In the genomic region with DNA sequence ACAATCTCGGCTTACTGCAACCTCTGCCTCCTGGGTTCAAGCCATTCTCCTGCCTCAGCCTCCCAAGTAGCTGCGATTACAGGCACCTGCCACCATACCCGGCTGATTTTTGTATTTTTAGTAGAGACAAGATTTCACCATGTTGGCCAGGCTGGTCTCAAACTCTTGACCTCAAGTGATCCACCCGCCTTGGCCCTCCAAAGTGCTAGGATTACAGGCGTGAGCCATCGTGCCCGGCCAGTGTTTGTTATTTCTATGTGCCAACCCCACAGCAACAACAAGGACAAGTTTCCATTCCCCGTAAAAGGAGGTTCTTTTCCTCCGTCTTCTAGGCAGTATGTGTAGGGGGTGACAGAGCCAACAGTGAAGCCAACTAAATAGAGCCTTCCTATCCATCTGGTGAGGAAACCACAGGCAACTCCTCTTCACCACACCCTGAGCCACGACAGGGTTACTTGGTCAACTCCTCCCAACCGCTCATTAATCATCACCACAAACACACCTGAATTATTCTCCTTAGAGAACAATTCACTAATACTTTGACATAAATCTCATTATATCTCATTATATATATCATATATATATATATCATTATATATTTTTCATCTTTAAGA, we compare ENCODE assay signal across 11 cellular contexts. TPM values are rescaled to one million over a fixed set of nuclear protein-coding genes. Genes with fewer than 3 reads are reported as not detected.
DNase-seq lines count a peak whose midpoint lies in the region; ATAC-seq and TF ChIP-seq lines count a peak whose summit lies in the region.
"Had no signal": no experiment of that assay in that cellular context is flagged by ENCODE, and none has a peak within 500 bp of the region (broad histone marks: within the 10 kb centered on the region; RNA-seq: fewer than 3 reads in every experiment).

No MANE protein-coding gene starts in this region.

- CTCF ChIA-PET in activated CD4-positive, alpha-beta T cell treated with anti-CD3 and anti-CD28 coated beads for 36 hours (lab: Charles Lee) = interaction anchor here (2.8 kb wide), 1 partner anchor 12 kb away, joined by 8 read pairs; no protein-coding TSS in a partner anchor
- CTCF ChIA-PET in A673 (lab: Charles Lee) = no interaction called here

- peak; percentile 46 for DNase-seq in activated CD4-positive, alpha-beta T cell treated with anti-CD3 and anti-CD28 coated beads for 36 hours
- DNase-seq in activated CD4-positive, alpha-beta T cell treated with anti-CD3 and anti-CD28 coated beads for 1 hour = no peak
- peak; percentile 14 for DNase-seq in T-helper 22 cell (ENCODE audit: low read depth)
- DNase-seq in activated naive CD8-positive, alpha-beta T cell treated with anti-CD3 and anti-CD28 coated beads, Interleukin-2, amount 50 U/mL, for 24 hours = no peak
- DNase-seq in caudate nucleus (lab: John Stamatoyannopoulos, UW) = no peak
- no peak for DNase-seq in A673 (ENCODE audit: low spot score)
- DNase-seq: 8988T, MG63, NCI-H524 treated with DMSO at 0.1 percent for 48 hours had no signal

- H3K36me3 ChIP-seq in skeletal muscle tissue (ENCODE audit: control insufficient read depth in 3 of 3, insufficient read depth in 3 of 3, low read length in 3 of 3) (no peaks in the 10 kb centered on the region), A673 (ENCODE audit: insufficient read depth, low read length, poor library complexity, severe bottlenecking) (no peaks in the 10 kb centered on the region)
- H3K36me3 ChIP-seq: MG63 had no signal

- peak overlapping the region; percentile 72 for H3K27ac ChIP-seq in skeletal muscle tissue (ENCODE audit: low read depth, low read length)
- H3K27ac ChIP-seq in caudate nucleus (ENCODE audit: low read depth, low read length) = no peak overlapping the region
- no peak overlapping the region for H3K27ac ChIP-seq in A673 (ENCODE audit: low read depth, low read length, poor library complexity, severe bottlenecking)

- H3K4me3 ChIP-seq in skeletal muscle tissue (ENCODE audit: low read length in 3 of 3) (no peak overlapping the region), A673 (ENCODE audit: low read depth, low read length, poor library complexity, severe bottlenecking) (no peak overlapping the region)
- H3K4me3 ChIP-seq: MG63 had no signal

- no peak for TF ChIP-seq CTCF in A673 (conservative IDR thresholded peaks at IDR 0.05; ENCODE audit: low read depth, low read length)

- peak overlapping the region; percentile 29 for H3K27ac Mint-ChIP-seq in activated CD4-positive, alpha-beta T cell treated with anti-CD3 and anti-CD28 coated beads for 36 hours
- H3K27ac Mint-ChIP-seq in activated naive CD8-positive, alpha-beta T cell treated with anti-CD3 and anti-CD28 coated beads, Interleukin-2, amount 50 U/mL, for 24 hours = peak overlapping the region; percentile 83

- H3K9ac ChIP-seq in skeletal muscle tissue (ENCODE audit: low read depth in 1 of 3, low read length in 3 of 3) = no peak overlapping the region

- H3K36me3 Mint-ChIP-seq in activated CD4-positive, alpha-beta T cell treated with anti-CD3 and anti-CD28 coated beads for 36 hours (ENCODE audit: low read depth) = peaks cover 29% of the 10 kb centered on the region
- peaks cover 39% of the 10 kb centered on the region for H3K36me3 Mint-ChIP-seq in activated naive CD8-positive, alpha-beta T cell treated with anti-CD3 and anti-CD28 coated beads, Interleukin-2, amount 50 U/mL, for 24 hours (ENCODE audit: low read depth)

- intact Hi-C loops in activated CD4-positive, alpha-beta T cell treated with anti-CD3 and anti-CD28 coated beads for 36 hours (cut with DNase I, micrococcal nuclease) = no loop called here
- intact Hi-C loops in A673 (cut with micrococcal nuclease; ENCODE audit: unreplicated experiment) = no loop called here

- H3K9me3 Mint-ChIP-seq in activated CD4-positive, alpha-beta T cell treated with anti-CD3 and anti-CD28 coated beads for 36 hours (ENCODE audit: low read depth) = no peaks in the 10 kb centered on the region
- no peaks in the 10 kb centered on the region for H3K9me3 Mint-ChIP-seq in activated naive CD8-positive, alpha-beta T cell treated with anti-CD3 and anti-CD28 coated beads, Interleukin-2, amount 50 U/mL, for 24 hours

- H3K4me3 Mint-ChIP-seq in activated CD4-positive, alpha-beta T cell treated with anti-CD3 and anti-CD28 coated beads for 36 hours = no peak overlapping the region
- H3K4me3 Mint-ChIP-seq in activated naive CD8-positive, alpha-beta T cell treated with anti-CD3 and anti-CD28 coated beads, Interleukin-2, amount 50 U/mL, for 24 hours = no peak overlapping the region

- POLR2A ChIA-PET in activated CD4-positive, alpha-beta T cell treated with anti-CD3 and anti-CD28 coated beads for 36 hours (lab: Charles Lee) = interaction anchor here (1.0 kb wide), 1 partner anchor 24 kb away, joined by 3 read pairs; no protein-coding TSS in a partner anchor
- POLR2A ChIA-PET in A673 (lab: Charles Lee; ENCODE audit: low non-redundant PET) = no interaction called here

- peak; percentile 27 for ATAC-seq in activated CD4-positive, alpha-beta T cell treated with anti-CD3 and anti-CD28 coated beads for 36 hours
- peak; percentile 64 for ATAC-seq in activated naive CD8-positive, alpha-beta T cell treated with anti-CD3 and anti-CD28 coated beads, Interleukin-2, amount 50 U/mL, for 24 hours
- ATAC-seq in HG02840 (IDR thresholded peaks at IDR 0.05; ENCODE audit: low FRiP score, unreplicated experiment) = no peak

- H3K4me1 ChIP-seq in skeletal muscle tissue (ENCODE audit: control insufficient read depth in 3 of 3, insufficient read depth in 3 of 3, low read length in 3 of 3) = peaks cover 52 to 60% (median 56%) of the 10 kb centered on the region in 3 donors
- no peaks in the 10 kb centered on the region for H3K4me1 ChIP-seq in A673 (ENCODE audit: insufficient read depth, low read length, poor library complexity, severe bottlenecking)

- no TSS peak for BruUV-seq in A673 (replicated peaks; lab: Mats Ljungman, UMichigan)

- H3K27me3 Mint-ChIP-seq in activated CD4-positive, alpha-beta T cell treated with anti-CD3 and anti-CD28 coated beads for 36 hours = no peaks in the 10 kb centered on the region
- H3K27me3 Mint-ChIP-seq in activated naive CD8-positive, alpha-beta T cell treated with anti-CD3 and anti-CD28 coated beads, Interleukin-2, amount 50 U/mL, for 24 hours = no peaks in the 10 kb centered on the region

- H3K9me3 ChIP-seq in skeletal muscle tissue (ENCODE audit: control insufficient read depth in 3 of 3, low read length in 3 of 3) (no peaks in the 10 kb centered on the region), A673 (ENCODE audit: low read depth, low read length, poor library complexity, severe bottlenecking) (no peaks in the 10 kb centered on the region)
- H3K9me3 ChIP-seq: MG63 had no signal

- H3K4me1 Mint-ChIP-seq in activated CD4-positive, alpha-beta T cell treated with anti-CD3 and anti-CD28 coated beads for 36 hours = peaks cover 88% of the 10 kb centered on the region
- H3K4me1 Mint-ChIP-seq in activated naive CD8-positive, alpha-beta T cell treated with anti-CD3 and anti-CD28 coated beads, Interleukin-2, amount 50 U/mL, for 24 hours = peaks cover 95% of the 10 kb centered on the region

- H3K27me3 ChIP-seq in skeletal muscle tissue (ENCODE audit: control insufficient read depth in 3 of 3, insufficient read depth in 3 of 3, low read length in 3 of 3) = no peaks in the 10 kb centered on the region
- H3K27me3 ChIP-seq in A673 (replicated peaks; ENCODE audit: insufficient read depth, low read depth, low read length, poor library complexity) = no peaks in the 10 kb centered on the region
- H3K27me3 ChIP-seq: MG63 had no signal

RNA-seq across cellular contexts. Expression of a gene that starts 25.5 kb away (rescaled TPM):
- total RNA-seq in activated CD4-positive, alpha-beta T cell treated with anti-CD3 and anti-CD28 coated beads for 36 hours = 10 to 100 TPM; 37.5 to 42.5 TPM
- 15.1 TPM for total RNA-seq in skeletal muscle tissue
- total RNA-seq in A673 (2021) = 2.9 and 3.0 TPM in 2 replicates

Comparison
In these comparisons a context has a peak if more than half of its experiments do, and no peak if none do; other contexts are left out.
1. DNase-seq: peak in activated CD4-positive, alpha-beta T cell treated with anti-CD3 and anti-CD28 coated beads for 36 hours (single experiment) and T-helper 22 cell (single experiment); none in activated CD4-positive, alpha-beta T cell treated with anti-CD3 and anti-CD28 coated beads for 1 hour (single experiment), activated naive CD8-positive, alpha-beta T cell treated with anti-CD3 and anti-CD28 coated beads, Interleukin-2, amount 50 U/mL, for 24 hours (single experiment), caudate nucleus (0 of 61) and A673 (single experiment).